11 cellular contexts compared by ENCODE assay signal in genomic region chr19:4744451-4745170, GRCh38. TPM values are rescaled to one million over a fixed set of nuclear protein-coding genes. Genes with fewer than 3 reads are reported as not detected.
DNase-seq lines count a peak whose midpoint lies in the region; ATAC-seq and TF ChIP-seq lines count a peak whose summit lies in the region.
"Had no signal": no experiment of that assay in that cellular context is flagged by ENCODE, and none has a peak within 500 bp of the region (broad histone marks: within the 10 kb centered on the region; RNA-seq: fewer than 3 reads in every experiment).

No MANE protein-coding gene starts in this region.

- DNase-seq in M059J (ENCODE audit: low read depth) (peak; percentile 83), midbrain (lab: John Stamatoyannopoulos, UW) (peak; percentile 3), colonic mucosa (no peak), germinal center (ENCODE audit: low spot score) (no peak), NCI-H526 (lab: John Stamatoyannopoulos, UW) (no peak)
- DNase-seq: activated effector memory CD4-positive, alpha-beta T cell treated with Interleukin-2 at 50 U/mL for 16 hours; NCI-H345 had no signal

- 0 out of 2 replicates have a peak overlapping the region, but pooled peaks have one; percentile 21 for H3K4me3 ChIP-seq in ACC112 (ENCODE audit: low read depth, low read length)
- H3K4me3 ChIP-seq in colonic mucosa: no peak overlapping the region
- H3K4me3 ChIP-seq: HAP-1 had no signal

- peaks cover 7% of the 10 kb centered on the region for H3K4me1 ChIP-seq in ACC112 (ENCODE audit: control insufficient read depth, insufficient read depth, low read length, unreplicated experiment)
- H3K4me1 ChIP-seq in colonic mucosa: no peaks in the 10 kb centered on the region
- H3K4me1 ChIP-seq: HAP-1 had no signal

- H3K27ac ChIP-seq in ACC112 (ENCODE audit: low read depth, low read length) (peak overlapping the region; percentile 66), cingulate gyrus (ENCODE audit: low read depth, low read length) (peak overlapping the region; percentile 60), colonic mucosa (no peak overlapping the region)

- TF ChIP-seq CTCF in colonic mucosa (IDR thresholded peaks at IDR 0.05): no peak

- no peaks in the 10 kb centered on the region for H3K36me3 ChIP-seq in ACC112 (ENCODE audit: insufficient read depth, low read length)
- no peaks in the 10 kb centered on the region for H3K36me3 ChIP-seq in colonic mucosa
- H3K36me3 ChIP-seq: HAP-1 had no signal

- no peaks in the 10 kb centered on the region for H3K9me3 ChIP-seq in colonic mucosa
- H3K9me3 ChIP-seq: HAP-1 had no signal

- intact Hi-C loops in colonic mucosa (cut with DNase I): no loop called here

- no peaks in the 10 kb centered on the region for H3K27me3 ChIP-seq in ACC112 (ENCODE audit: insufficient read depth, low read length)
- H3K27me3 ChIP-seq in colonic mucosa: no peaks in the 10 kb centered on the region

- no peak for ATAC-seq in GM21723 (IDR thresholded peaks at IDR 0.05; ENCODE audit: unreplicated experiment)

- H3K9ac ChIP-seq in colonic mucosa (ENCODE audit: low read depth in 2 of 2, low read length in 2 of 2): no peak overlapping the region

- H2AFZ ChIP-seq in ACC112 (ENCODE audit: low read length, unreplicated experiment): no peak overlapping the region

- no peaks in the 10 kb centered on the region for H3K79me2 ChIP-seq in ACC112 (ENCODE audit: control insufficient read depth, insufficient read depth, low read length, unreplicated experiment)

RNA-seq across cellular contexts. Expression of gene DPP9, which starts 21.0 kb away (rescaled TPM):
- total RNA-seq in M059J (2014; rRNA removed; shearing (Covaris generic)): 67.0 and 71.4 TPM in 2 replicates
- total RNA-seq in colonic mucosa: 100 to 1,000 TPM in 1 of 2 donors, 10 to 100 TPM in 1; 56.3 to 100 TPM

RNA-seq across cellular contexts. Expression of gene FEM1A, which starts 46.9 kb away (rescaled TPM):
- 7.5 and 11.0 TPM in 2 replicates for total RNA-seq in M059J (2014; rRNA removed; shearing (Covaris generic))
- total RNA-seq in colonic mucosa: 10 to 100 TPM; 10.4 to 13.3 TPM

Comparison
In these comparisons a context has a peak if more than half of its experiments do, and no peak if none do; other contexts are left out.
1. DNase-seq: peak in M059J (single experiment) and midbrain (single experiment); none in colonic mucosa (single experiment), germinal center (single experiment) and NCI-H526 (0 of 2).